ENCODE assay signal across 11 cellular contexts in the genomic region with DNA sequence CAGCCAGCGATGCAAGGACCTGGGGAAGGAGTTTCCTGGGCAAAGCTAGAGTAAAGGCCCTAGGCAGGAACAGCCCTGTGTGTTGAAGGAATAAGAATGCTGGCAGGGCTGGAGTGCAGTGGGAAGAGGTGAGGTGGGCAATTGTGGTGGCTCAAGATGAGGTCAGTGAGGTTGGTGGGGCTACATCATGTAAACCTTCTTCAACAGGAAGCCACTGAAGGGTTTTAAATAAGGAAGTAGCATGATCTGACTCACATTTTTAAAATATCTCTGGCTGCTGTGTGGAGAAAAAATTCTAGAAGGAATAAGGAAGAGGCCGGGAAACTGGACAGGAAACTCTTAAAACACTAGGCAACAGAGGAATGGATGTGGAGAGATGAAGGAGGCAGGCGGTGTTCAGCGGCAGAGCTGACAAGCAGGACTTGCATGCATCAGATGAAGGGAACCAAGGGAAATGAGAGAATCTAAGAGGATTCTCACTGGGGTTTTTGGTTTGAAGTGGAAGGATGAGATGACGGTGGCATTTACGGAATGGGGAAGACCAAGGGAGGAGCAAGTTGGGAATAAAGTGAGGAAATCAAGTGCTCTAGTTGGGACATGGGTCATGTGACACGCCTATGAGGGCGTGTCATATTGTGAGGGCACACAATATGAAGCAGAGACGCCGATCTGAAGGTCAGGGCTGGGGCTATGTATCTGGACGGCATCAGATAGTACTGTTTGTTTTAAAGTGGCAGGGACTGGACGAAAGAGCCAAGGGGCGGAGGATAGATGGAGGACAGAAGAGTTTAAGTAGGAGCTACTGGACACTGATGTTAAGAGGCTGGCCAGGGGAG. TPM values are rescaled to one million over a fixed set of nuclear protein-coding genes. Genes with fewer than 3 reads are reported as not detected.
A peak's percentile ranks its signal among the peaks of the same experiment; 100 is the strongest.
DNase-seq lines count a peak whose midpoint lies in the region; ATAC-seq, FAIRE-seq and TF ChIP-seq lines count a peak whose summit lies in the region.
"Had no signal": no experiment of that assay in that cellular context is flagged by ENCODE, and none has a peak within 500 bp of the region (broad histone marks: within the 10 kb centered on the region; RNA-seq: fewer than 3 reads in every experiment).

No MANE protein-coding gene starts in this region.

- H3K4me1 ChIP-seq in adrenal gland (replicated peaks in 1 of 2) (peaks cover 14 to 43% of the 10 kb centered on the region in 2 donors), kidney (ENCODE audit: control insufficient read depth in 1 of 2, insufficient read depth in 1 of 2, low read depth in 1 of 2, low read length in 2 of 2) (peaks cover 12 to 22% of the 10 kb centered on the region in 2 donors), subcutaneous abdominal adipose tissue (ENCODE audit: control insufficient read depth in 5 of 5, insufficient read depth in 5 of 5, low read length in 5 of 5) (peaks cover 7 to 35% (median 23%) of the 10 kb centered on the region in 5 donors)

- FAIRE-seq in kidney (lab: Jason Lieb, UNC) (no peak), frontal cortex (lab: Jason Lieb, UNC) (no peak)

- DNase-seq in HK-2 (ENCODE audit: unreplicated experiment) (peak; percentile 28), adrenal gland (peak; percentile 41 to 93 (median 83)), kidney (no peak), frontal cortex (ENCODE audit: low spot score in 2 of 2) (no peak), H7 (no peak)
- DNase-seq: amniotic stem cell; NCI-H187; stimulated activated CD4-positive, alpha-beta T cell treated with anti-CD3 and anti-CD28 coated beads, Interleukin-1b, Interleukin-23, amount 100 ng/mL, for 48 hours had no signal

- H3K27me3 ChIP-seq in adrenal gland = no peaks in the 10 kb centered on the region
- H3K27me3 ChIP-seq in subcutaneous abdominal adipose tissue (ENCODE audit: control insufficient read depth in 5 of 5, insufficient read depth in 4 of 5, low read length in 5 of 5) = no peaks in the 10 kb centered on the region
- no peaks in the 10 kb centered on the region for H3K27me3 ChIP-seq in H7 (ENCODE audit: control insufficient read depth, insufficient read depth, low read length)

- H3K9ac ChIP-seq in kidney (ENCODE audit: low read length in 2 of 2) = no peak overlapping the region
- H3K9ac ChIP-seq in subcutaneous abdominal adipose tissue (ENCODE audit: low read length in 5 of 5) = peak overlapping the region in 2 of 5 donors; percentile 44 to 46

- WGBS in adrenal gland, 4 donors = 38 to 55% (median 42%) methylated on average over 13 of the region's 13 CpGs

- H3K4me3 ChIP-seq in adrenal gland = no peak overlapping the region
- H3K4me3 ChIP-seq in kidney (ENCODE audit: low read length in 2 of 2) = peak overlapping the region in 1 of 2 donors; percentile 1
- H3K4me3 ChIP-seq in subcutaneous abdominal adipose tissue (ENCODE audit: low read depth in 1 of 5, low read length in 5 of 5) = peak overlapping the region; percentile 32 to 45 (median 40)
- H3K4me3 ChIP-seq in H7 (ENCODE audit: insufficient read depth, low read depth, low read length) = no peak overlapping the region

- TF ChIP-seq POLR2A in adrenal gland (IDR thresholded peaks at IDR 0.05) = peak in 1 of 2 donors; percentile 51

- H3K36me3 ChIP-seq in adrenal gland (replicated peaks in 1 of 2) (no peaks in the 10 kb centered on the region), kidney (ENCODE audit: control insufficient read depth in 1 of 2, insufficient read depth in 2 of 2, low read length in 2 of 2) (no peaks in the 10 kb centered on the region), subcutaneous abdominal adipose tissue (ENCODE audit: control insufficient read depth in 5 of 5, insufficient read depth in 5 of 5, low read length in 5 of 5) (peaks cover 0 to under 1% (median 0%) of the 10 kb centered on the region in 5 donors), H7 (replicated peaks; ENCODE audit: control insufficient read depth, insufficient read depth, low read length) (no peaks in the 10 kb centered on the region; the same call in 1 of the 2 replicates)

- no peaks in the 10 kb centered on the region for H3K9me3 ChIP-seq in adrenal gland (replicated peaks in 1 of 3)
- H3K9me3 ChIP-seq in kidney (ENCODE audit: control insufficient read depth in 1 of 2, low read length in 2 of 2) = no peaks in the 10 kb centered on the region
- no peaks in the 10 kb centered on the region for H3K9me3 ChIP-seq in subcutaneous abdominal adipose tissue (ENCODE audit: control insufficient read depth in 5 of 5, low read length in 5 of 5)

- intact Hi-C loops in adrenal gland (cut with DNase I) = no loop called here
- intact Hi-C loops in kidney (cut with DNase I) = no loop called here

- TF ChIP-seq CTCF in adrenal gland (IDR thresholded peaks at IDR 0.05) (no peak), kidney (IDR thresholded peaks at IDR 0.05; ENCODE audit: borderline replicate concordance, extremely low read depth, insufficient read depth) (no peak)

- ATAC-seq in GM18511 (IDR thresholded peaks at IDR 0.05; ENCODE audit: unreplicated experiment) (no peak), HG03280 (IDR thresholded peaks at IDR 0.05; ENCODE audit: unreplicated experiment) (no peak)

- H3K27ac ChIP-seq in adrenal gland = peak overlapping the region; percentile 40 to 86 (median 68)
- peak overlapping the region; percentile 57 to 59 for H3K27ac ChIP-seq in kidney (ENCODE audit: low read depth in 2 of 2, low read length in 2 of 2)
- peak overlapping the region; percentile 2 for H3K27ac ChIP-seq in subcutaneous abdominal adipose tissue (ENCODE audit: low read depth, low read length)

RNA-seq across cellular contexts. Expression of a gene that starts 18.3 kb away (rescaled TPM):
- total RNA-seq in adrenal gland (10 to 100 TPM in 4 of 8 donors, 1 to 10 TPM in 4; 7.7 to 17.2 (median 12.6) TPM), kidney (14.2 TPM), frontal cortex (10.2 TPM)
- polyA plus RNA-seq in adrenal gland (10 to 100 TPM in 1 of 3 donors, 1 to 10 TPM in 2; 7.4 to 16.2 (median 8.2) TPM), kidney (ENCODE audit: insufficient read depth, low read depth, low replicate concordance) (14.3 TPM)
- 4.6 and 6.5 TPM in 2 replicates for total RNA-seq in H7 (2014; rRNA removed; shearing (Covaris generic))

Comparison
In these comparisons a context has a peak if more than half of its experiments do, and no peak if none do; other contexts are left out.
1. DNase-seq: peak in HK-2 (single experiment) and adrenal gland (7 of 7); none in kidney (single experiment), frontal cortex (0 of 2) and H7 (single experiment).
2. H3K27ac ChIP-seq: peak in every context shown above with its lines; median percentile 68 in adrenal gland; 58 in kidney; 2 in subcutaneous abdominal adipose tissue.
3. H3K4me3 ChIP-seq: peak in subcutaneous abdominal adipose tissue (5 of 5); none in adrenal gland (0 of 4) and H7 (single experiment).